ENCODE assay signal across 33 cellular contexts in the genomic region with DNA sequence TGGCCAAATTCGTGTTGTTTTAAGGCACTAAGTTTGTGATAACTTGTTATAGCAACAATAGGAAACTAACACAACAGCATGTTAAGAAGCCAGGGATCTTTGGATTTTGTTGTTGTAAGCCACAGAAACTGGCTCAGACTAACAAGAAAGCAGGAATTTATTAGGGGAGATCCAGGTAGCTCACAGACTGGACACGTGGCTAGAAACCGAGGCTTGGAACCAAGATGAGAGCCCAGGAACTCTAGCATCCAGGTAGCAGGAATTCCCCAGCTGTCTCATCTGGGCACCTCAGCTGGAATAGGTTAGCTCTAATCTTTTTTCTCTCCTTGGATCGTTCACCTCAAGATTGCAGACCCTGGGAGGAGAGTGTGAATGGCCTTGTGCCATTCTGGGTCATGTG.
"Had no signal": no experiment of that assay in that cellular context is flagged by ENCODE, and none has a peak within 500 bp of the region (broad histone marks: within the 10 kb centered on the region; RNA-seq: fewer than 3 reads in every experiment).

No MANE protein-coding gene starts in this region.

- H3K27ac ChIP-seq: ascending aorta, VCaP had no signal

- DNase-seq: activated B cell treated with CpG ODN at 0.5 μM for 24 hours; activated CD4-positive, alpha-beta memory T cell treated with anti-CD3 and anti-CD28 coated beads for 36 hours; activated CD4-positive, alpha-beta T cell treated with anti-CD3 and anti-CD28 coated beads for 4 hours; activated CD4-positive, alpha-beta T cell treated with anti-CD3 and anti-CD28 coated beads, Interleukin-2, amount 10 ng/mL, durations not matched to agents 24 days and 14 days; activated CD4-positive, alpha-beta T cell treated with anti-CD3 and anti-CD28 coated beads, Interleukin-2, amount 50 U/mL, for 1 hour; activated CD4-positive, alpha-beta T cell treated with anti-CD3 and anti-CD28 coated beads, Interleukin-2, amount 50 U/mL, for 4 hours; activated CD4-positive, CD25-positive, alpha-beta regulatory T cell treated with anti-CD3 and anti-CD28 coated beads, Interleukin-2, amount 50 U/mL, for 72 hours; activated CD8-positive, alpha-beta memory T cell treated with anti-CD3 and anti-CD28 coated beads, Interleukin-2, amount 50 U/mL, for 4 hours; activated CD8-positive, alpha-beta T cell treated with anti-CD3 and anti-CD28 coated beads for 36 hours; activated effector memory CD4-positive, alpha-beta T cell treated with Interleukin-2 at 50 U/mL for 16 hours; activated gamma-delta T cell; activated naive CD4-positive, alpha-beta T cell treated with anti-CD3 and anti-CD28 coated beads, Interleukin-2, amount 10 ng/mL, durations not matched to agents 7 days and 5 days; activated naive CD4-positive, alpha-beta T cell treated with Interleukin-2 at 50 U/mL for 16 hours; activated naive CD8-positive, alpha-beta T cell treated with anti-CD3 and anti-CD28 coated beads, Interleukin-2, amount 10 ng/mL, durations not matched to agents 7 days and 5 days; activated naive CD8-positive, alpha-beta T cell treated with anti-CD3 and anti-CD28 coated beads, Interleukin-2, amount 50 U/mL, for 24 hours; activated T-cell treated with anti-CD3 and anti-CD28 coated beads for 4 hours; activated T-cell treated with anti-CD3 and anti-CD28 coated beads, Interleukin-2, amount 50 U/mL, for 1 hour; activated T-cell treated with anti-CD3 and anti-CD28 coated beads, Interleukin-2, amount 50 U/mL, for 4 hours; amygdala; anterior cingulate cortex; central memory CD4-positive, alpha-beta T cell; T-helper 2 cell; T-helper 9 cell had no signal

- FAIRE-seq: colon, TTC549 had no signal

- H3K27ac Mint-ChIP-seq: activated B cell treated with CpG ODN at 0.5 μM for 24 hours; activated CD4-positive, alpha-beta memory T cell treated with anti-CD3 and anti-CD28 coated beads for 36 hours; activated CD8-positive, alpha-beta T cell treated with anti-CD3 and anti-CD28 coated beads for 36 hours; activated naive CD4-positive, alpha-beta T cell treated with anti-CD3 and anti-CD28 coated beads, Interleukin-2, amount 10 ng/mL, durations not matched to agents 7 days and 5 days; activated naive CD4-positive, alpha-beta T cell treated with anti-CD3 and anti-CD28 coated beads, Interleukin-2, amount 50 U/mL, for 24 hours; activated naive CD8-positive, alpha-beta T cell; activated naive CD8-positive, alpha-beta T cell treated with anti-CD3 and anti-CD28 coated beads, Interleukin-2, amount 10 ng/mL, durations not matched to agents 7 days and 5 days; activated naive CD8-positive, alpha-beta T cell treated with anti-CD3 and anti-CD28 coated beads, Interleukin-2, amount 50 U/mL, for 24 hours; activated T-helper 2 cell treated with anti-CD3 and anti-CD28 coated beads, Interferon-gamma antibody, Interleukin-2, Interleukin-4, amounts not matched to agents 10 μg/mL and 5 μg/mL and 100 μg/mL, durations not matched to agents 14 hours and 24 hours and 36 hours; T-helper 1 cell treated with Interleukin-12 subunit alpha and Interleukin-12 subunit beta and Interleukin-4 antibody, amounts not matched to agents 30 μg/mL and 1 μg/mL, for 36 hours; T-helper 2 cell treated with Interferon-gamma antibody and Interleukin-4, amounts not matched to agents 5 μg/mL and 100 μg/mL, for 36 hours had no signal

- H3K9me3 ChIP-seq: ascending aorta had no signal

- H3K4me3 Mint-ChIP-seq: activated B cell treated with CpG ODN at 0.5 μM for 24 hours; activated CD4-positive, alpha-beta memory T cell treated with anti-CD3 and anti-CD28 coated beads for 36 hours; activated CD4-positive, alpha-beta T cell treated with anti-CD3 and anti-CD28 coated beads, Interleukin-2, amount 10 ng/mL, durations not matched to agents 24 days and 14 days; activated CD8-positive, alpha-beta T cell treated with anti-CD3 and anti-CD28 coated beads for 36 hours; activated naive CD4-positive, alpha-beta T cell treated with anti-CD3 and anti-CD28 coated beads, Interleukin-2, amount 10 ng/mL, durations not matched to agents 7 days and 5 days; activated naive CD4-positive, alpha-beta T cell treated with anti-CD3 and anti-CD28 coated beads, Interleukin-2, amount 50 U/mL, for 24 hours; activated naive CD8-positive, alpha-beta T cell; activated naive CD8-positive, alpha-beta T cell treated with anti-CD3 and anti-CD28 coated beads, Interleukin-2, amount 10 ng/mL, durations not matched to agents 7 days and 5 days; activated naive CD8-positive, alpha-beta T cell treated with anti-CD3 and anti-CD28 coated beads, Interleukin-2, amount 50 U/mL, for 24 hours; activated T-cell treated with anti-CD3 and anti-CD28 coated beads, Interleukin-2, amount 50 U/mL, for 4 hours; brain; T-helper 1 cell treated with Interleukin-12 subunit alpha and Interleukin-12 subunit beta and Interleukin-4 antibody, amounts not matched to agents 30 μg/mL and 1 μg/mL, for 36 hours; T-helper 2 cell treated with Interferon-gamma antibody and Interleukin-4, amounts not matched to agents 5 μg/mL and 100 μg/mL, for 36 hours had no signal

- H3K27me3 ChIP-seq: ascending aorta had no signal

- H3K27me3 Mint-ChIP-seq: activated B cell treated with CpG ODN at 0.5 μM for 24 hours; activated CD4-positive, alpha-beta memory T cell treated with anti-CD3 and anti-CD28 coated beads for 36 hours; activated CD4-positive, alpha-beta T cell treated with anti-CD3 and anti-CD28 coated beads, Interleukin-2, amount 10 ng/mL, durations not matched to agents 24 days and 14 days; activated CD8-positive, alpha-beta T cell treated with anti-CD3 and anti-CD28 coated beads for 36 hours; activated naive CD4-positive, alpha-beta T cell treated with anti-CD3 and anti-CD28 coated beads, Interleukin-2, amount 10 ng/mL, durations not matched to agents 7 days and 5 days; activated naive CD4-positive, alpha-beta T cell treated with anti-CD3 and anti-CD28 coated beads, Interleukin-2, amount 50 U/mL, for 24 hours; activated naive CD8-positive, alpha-beta T cell; activated naive CD8-positive, alpha-beta T cell treated with anti-CD3 and anti-CD28 coated beads, Interleukin-2, amount 10 ng/mL, durations not matched to agents 7 days and 5 days; activated naive CD8-positive, alpha-beta T cell treated with anti-CD3 and anti-CD28 coated beads, Interleukin-2, amount 50 U/mL, for 24 hours had no signal

- H3K9me3 Mint-ChIP-seq: activated B cell treated with CpG ODN at 0.5 μM for 24 hours; activated CD4-positive, alpha-beta memory T cell treated with anti-CD3 and anti-CD28 coated beads for 36 hours; activated CD4-positive, alpha-beta T cell treated with anti-CD3 and anti-CD28 coated beads, Interleukin-2, amount 10 ng/mL, durations not matched to agents 24 days and 14 days; activated CD8-positive, alpha-beta T cell treated with anti-CD3 and anti-CD28 coated beads for 36 hours; activated naive CD4-positive, alpha-beta T cell treated with anti-CD3 and anti-CD28 coated beads, Interleukin-2, amount 10 ng/mL, durations not matched to agents 7 days and 5 days; activated naive CD4-positive, alpha-beta T cell treated with anti-CD3 and anti-CD28 coated beads, Interleukin-2, amount 50 U/mL, for 24 hours; activated naive CD8-positive, alpha-beta T cell treated with anti-CD3 and anti-CD28 coated beads, Interleukin-2, amount 10 ng/mL, durations not matched to agents 7 days and 5 days; activated naive CD8-positive, alpha-beta T cell treated with anti-CD3 and anti-CD28 coated beads, Interleukin-2, amount 50 U/mL, for 24 hours; activated T-cell treated with anti-CD3 and anti-CD28 coated beads, Interleukin-2, amount 50 U/mL, for 4 hours; activated T-helper 2 cell treated with anti-CD3 and anti-CD28 coated beads, Interferon-gamma antibody, Interleukin-2, Interleukin-4, amounts not matched to agents 10 μg/mL and 5 μg/mL and 100 μg/mL, durations not matched to agents 14 hours and 24 hours and 36 hours; brain; T-helper 1 cell treated with Interleukin-12 subunit alpha and Interleukin-12 subunit beta and Interleukin-4 antibody, amounts not matched to agents 30 μg/mL and 1 μg/mL, for 36 hours; T-helper 2 cell treated with Interferon-gamma antibody and Interleukin-4, amounts not matched to agents 5 μg/mL and 100 μg/mL, for 36 hours had no signal

- H3K4me3 ChIP-seq: ascending aorta had no signal

- H3K4me1 Mint-ChIP-seq: activated naive CD4-positive, alpha-beta T cell treated with anti-CD3 and anti-CD28 coated beads, Interleukin-2, amount 10 ng/mL, durations not matched to agents 7 days and 5 days; activated naive CD4-positive, alpha-beta T cell treated with anti-CD3 and anti-CD28 coated beads, Interleukin-2, amount 50 U/mL, for 24 hours; activated naive CD8-positive, alpha-beta T cell treated with anti-CD3 and anti-CD28 coated beads, Interleukin-2, amount 50 U/mL, for 24 hours had no signal
